In genomic region chr4:183553601-183554345, GRCh38 we compare ENCODE assay signal across 18 cellular contexts.
"Had no signal": no experiment of that assay in that cellular context is flagged by ENCODE, and none has a peak within 500 bp of the region (broad histone marks: within the 10 kb centered on the region; RNA-seq: fewer than 3 reads in every experiment).

No MANE protein-coding gene starts in this region.

- ATAC-seq: left colon, SK-N-SH treated with all-trans-retinoic acid at 6 μM for 48 hours, T-cell had no signal

- H3K9me3 ChIP-seq: prostate gland, right atrium auricular region, stomach had no signal

- H3K27me3 ChIP-seq: right atrium auricular region, stomach had no signal

- H3K36me3 ChIP-seq: prostate gland, right atrium auricular region, stomach had no signal

- H3K27ac ChIP-seq: prostate gland, right atrium auricular region, stomach had no signal

- H3K4me1 ChIP-seq: prostate gland, right atrium auricular region, stomach had no signal

- H3K4me3 ChIP-seq: prostate gland, right atrium auricular region, stomach had no signal

- DNase-seq: activated CD4-positive, alpha-beta T cell treated with anti-CD3 and anti-CD28 coated beads, Interleukin-2, amount 10 ng/mL, durations not matched to agents 24 days and 14 days; activated CD4-positive, CD25-positive, alpha-beta regulatory T cell; activated CD8-positive, alpha-beta memory T cell treated with anti-CD3 and anti-CD28 coated beads, Interleukin-2, amount 50 U/mL, for 4 hours; activated effector memory CD4-positive, alpha-beta T cell treated with Interleukin-2 at 50 U/mL for 16 hours; activated naive CD4-positive, alpha-beta T cell treated with anti-CD3 and anti-CD28 coated beads, Interleukin-2, amount 10 ng/mL, durations not matched to agents 7 days and 5 days; activated T-cell treated with anti-CD3 and anti-CD28 coated beads, Interleukin-2, amount 50 U/mL, for 48 hours; effector CD8-positive, alpha-beta T cell; foreskin fibroblast; glutamatergic neuron; hippocampal formation; islet precursor cell; left colon; stimulated activated CD4-positive, alpha-beta T cell treated with anti-CD3 and anti-CD28 coated beads, Interleukin-2, amount 100 ng/mL, for 24 hours; stomach; T-cell had no signal
